In genomic region chr5:61919920-61920319, GRCh38 we compare ENCODE assay signal across 1 cellular context.
TF ChIP-seq lines count a peak whose summit lies in the region.

No MANE protein-coding gene starts in this region.

TF ChIP-seq in liver, 16 proteins besides CTCF, POLR2A, EP300 and RAD21 (continued from another document):
- no peak for TF ChIP-seq ZBTB33 (IDR thresholded peaks at IDR 0.05)
- TF ChIP-seq EGR1 (IDR thresholded peaks at IDR 0.05; ENCODE audit: low read depth in 2 of 2) = no peak
- TF ChIP-seq JUND (IDR thresholded peaks at IDR 0.05) = peak; percentile 30 to 52
- TF ChIP-seq, protein P1, sequence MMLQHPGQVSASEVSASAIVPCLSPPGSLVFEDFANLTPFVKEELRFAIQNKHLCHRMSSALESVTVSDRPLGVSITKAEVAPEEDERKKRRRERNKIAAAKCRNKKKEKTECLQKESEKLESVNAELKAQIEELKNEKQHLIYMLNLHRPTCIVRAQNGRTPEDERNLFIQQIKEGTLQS (IDR thresholded peaks at IDR 0.05) = peak; percentile 54
TF ChIP-seq in liver: peak in this region for 8.
